ENCODE assay signal across 2 cellular contexts in genomic region chr14:20799955-20800544, GRCh38.
TF ChIP-seq lines count a peak whose summit lies in the region.

No MANE protein-coding gene starts in this region.

TF ChIP-seq in GM23338, 12 proteins besides CTCF, POLR2A, EP300 and RAD21:
- TF ChIP-seq POLR2AphosphoS5 (IDR thresholded peaks at IDR 0.05; ENCODE audit: low read depth) (no peak), ETS1 (IDR thresholded peaks at IDR 0.05) (no peak), ZNF114 (CRISPR knock-in tag; IDR thresholded peaks at IDR 0.05) (no peak), EZH2phosphoT487 (IDR thresholded peaks at IDR 0.05; ENCODE audit: unreplicated experiment) (no peak), CREB1 (CRISPR knock-in tag; IDR thresholded peaks at IDR 0.05; ENCODE audit: low read depth) (no peak), ZNF331 (CRISPR knock-in tag; IDR thresholded peaks at IDR 0.05; ENCODE audit: low read depth) (no peak), NANOG (IDR thresholded peaks at IDR 0.05; ENCODE audit: borderline replicate concordance) (no peak), EZH2 (IDR thresholded peaks at IDR 0.05; ENCODE audit: low read depth, unreplicated experiment) (no peak), STAT1 (IDR thresholded peaks at IDR 0.05; ENCODE audit: unreplicated experiment) (no peak), JUNB (IDR thresholded peaks at IDR 0.05; ENCODE audit: unreplicated experiment) (no peak)

TF ChIP-seq in GM12878, 131 proteins besides CTCF, POLR2A, EP300 and RAD21:
- peak; percentile 56; the same call in 1 of the 2 replicates for TF ChIP-seq SPI1 (IDR thresholded peaks at IDR 0.05; ENCODE audit: borderline replicate concordance, insufficient read depth, low read depth, low read length)
- TF ChIP-seq MLLT1 (IDR thresholded peaks at IDR 0.05): no peak
- TF ChIP-seq MEF2A (IDR thresholded peaks at IDR 0.05; ENCODE audit: insufficient read depth, low read depth, low read length): no peak
- no peak for TF ChIP-seq NFXL1 (IDR thresholded peaks at IDR 0.05; ENCODE audit: borderline replicate concordance)
